In genomic region chr1:160101037-160101716, GRCh38 we compare ENCODE assay signal across 8 cellular contexts.
A peak's percentile ranks its signal among the peaks of the same experiment; 100 is the strongest.
DNase-seq lines count a peak whose midpoint lies in the region; ATAC-seq and TF ChIP-seq lines count a peak whose summit lies in the region.

No MANE protein-coding gene starts in this region.

- H3K27me3 ChIP-seq in KMS-11 (ENCODE audit: insufficient read depth, low read depth): no peaks in the 10 kb centered on the region
- no peaks in the 10 kb centered on the region for H3K27me3 ChIP-seq in muscle layer of colon (ENCODE audit: control insufficient read depth in 1 of 2, insufficient read depth in 2 of 2, low read length in 2 of 2)

- no peaks in the 10 kb centered on the region for H4K20me1 ChIP-seq in KMS-11 (ENCODE audit: insufficient read depth)

- TF ChIP-seq CTCF in GM12865 (IDR thresholded peaks at IDR 0.05; ENCODE audit: insufficient read depth, low read depth, low read length, missing control alignments) (peak; percentile 91), KMS-11 (conservative IDR thresholded peaks at IDR 0.05; ENCODE audit: low read depth, low read length) (peak; percentile 100), epithelial cell of esophagus (IDR thresholded peaks at IDR 0.05; ENCODE audit: insufficient read depth, low read depth, low read length, missing control alignments) (peak; percentile 97)

- peak overlapping the region; percentile 94 for H2AFZ ChIP-seq in KMS-11 (ENCODE audit: low read depth)

- peak; percentile 82 for DNase-seq in GM12865 (ENCODE audit: low read depth)
- DNase-seq in OCI-M2 (lab: John Stamatoyannopoulos, UW; ENCODE audit: unreplicated experiment): peak; percentile 19
- DNase-seq in activated T-cell treated with anti-CD3 and anti-CD28 coated beads for 1 hour (ENCODE audit: low read depth): peak; percentile 59
- peak; percentile 70 for DNase-seq in epithelial cell of esophagus (ENCODE audit: low read depth)
- DNase-seq in stimulated activated CD8-positive, alpha-beta memory T cell treated with anti-CD3 and anti-CD28 coated beads, Interleukin-7, amount 100 ng/mL, for 1 hour (ENCODE audit: low read depth in 2 of 2): peak; percentile 32 to 53

- H3K9me3 ChIP-seq in muscle layer of colon (ENCODE audit: low read length): no peaks in the 10 kb centered on the region

- no peaks in the 10 kb centered on the region for H3K36me3 ChIP-seq in KMS-11 (ENCODE audit: insufficient read depth)
- no peaks in the 10 kb centered on the region for H3K36me3 ChIP-seq in muscle layer of colon (ENCODE audit: insufficient read depth, low read length)

- H3K79me2 ChIP-seq in KMS-11 (ENCODE audit: insufficient read depth, low read depth): peaks cover 17% of the 10 kb centered on the region; the same call in 1 of the 2 replicates

- H3K4me2 ChIP-seq in KMS-11: peak overlapping the region; percentile 62

- H3K4me1 ChIP-seq in KMS-11 (ENCODE audit: low read depth, poor library complexity, severe bottlenecking) (peaks cover 42% of the 10 kb centered on the region), muscle layer of colon (ENCODE audit: insufficient read depth, low read length) (peaks cover 70% of the 10 kb centered on the region)

- H3K27ac ChIP-seq in KMS-11 (peak overlapping the region; percentile 17; the same call in 1 of the 2 replicates), muscle layer of colon (ENCODE audit: low read depth, low read length) (peak overlapping the region; percentile 87)

- H3K4me3 ChIP-seq in GM12865 (ENCODE audit: low read depth, low read length) (no peak overlapping the region), KMS-11 (IDR thresholded peaks at IDR 0.05; ENCODE audit: insufficient read depth, low read depth, low read length) (peak overlapping the region; percentile 83), epithelial cell of esophagus (ENCODE audit: low read length) (no peak overlapping the region), muscle layer of colon (ENCODE audit: low read depth in 1 of 2, low read length in 2 of 2) (peak overlapping the region in 1 of 2 donors; percentile 5)

- peak overlapping the region; percentile 66 for H3K9ac ChIP-seq in KMS-11
- peak overlapping the region; percentile 57 for H3K9ac ChIP-seq in muscle layer of colon (ENCODE audit: low read length)

- no peak for ATAC-seq in HG02970 (IDR thresholded peaks at IDR 0.05; ENCODE audit: low FRiP score, unreplicated experiment)

Comparison
In these comparisons a context has a peak if more than half of its experiments do, and no peak if none do; other contexts are left out.
1. DNase-seq: peak in every context shown above with its lines; median percentile 82 in GM12865; 70 in epithelial cell of esophagus; 59 in activated T-cell treated with anti-CD3 and anti-CD28 coated beads for 1 hour; 42 in stimulated activated CD8-positive, alpha-beta memory T cell treated with anti-CD3 and anti-CD28 coated beads, Interleukin-7, amount 100 ng/mL, for 1 hour; 19 in OCI-M2.